In the genomic region with DNA sequence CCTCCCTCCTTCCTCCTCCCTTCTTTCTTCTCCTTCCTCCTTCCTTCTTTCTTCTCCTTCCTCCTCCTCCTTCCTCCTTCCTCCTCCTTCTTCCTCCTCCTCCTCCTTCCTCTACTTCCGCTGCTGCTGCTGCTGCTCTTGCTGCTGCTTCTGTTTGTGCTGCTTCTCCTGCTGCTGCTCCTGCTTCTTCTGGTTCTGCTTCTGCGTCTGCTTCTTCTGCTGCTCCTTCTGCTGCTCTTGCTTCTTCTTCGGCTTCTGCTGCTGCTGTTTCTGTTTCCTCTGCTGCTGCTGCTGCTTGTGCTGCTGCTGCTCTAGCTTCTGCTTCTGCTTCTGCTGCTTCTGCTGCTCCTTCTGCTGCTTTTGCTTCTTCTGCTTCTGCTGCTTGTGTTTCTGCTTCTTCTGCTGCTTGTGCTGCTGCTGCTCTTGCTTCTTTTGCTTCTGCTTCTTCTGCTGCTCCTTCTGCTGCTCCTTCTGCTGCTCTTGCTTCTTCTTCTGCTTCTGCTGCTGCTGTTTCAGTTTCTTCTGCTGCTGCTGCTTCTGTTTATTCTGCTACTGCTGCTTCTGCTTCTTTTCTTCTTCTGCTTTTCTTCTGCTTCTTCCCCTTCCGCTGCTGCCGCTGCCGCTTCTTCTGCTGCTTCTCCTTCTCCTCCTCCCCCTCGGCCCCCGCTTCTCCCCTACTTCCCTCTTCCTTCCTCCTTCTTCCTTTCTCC, we compare ENCODE assay signal across 13 cellular contexts. TPM values are rescaled to one million over a fixed set of nuclear protein-coding genes. Genes with fewer than 3 reads are reported as not detected.
DNase-seq lines count a peak whose midpoint lies in the region; ATAC-seq, FAIRE-seq and TF ChIP-seq lines count a peak whose summit lies in the region.
"Had no signal": no experiment of that assay in that cellular context is flagged by ENCODE, and none has a peak within 500 bp of the region (broad histone marks: within the 10 kb centered on the region; RNA-seq: fewer than 3 reads in every experiment).

No MANE protein-coding gene starts in this region.

- BruUV-seq in PC-9 (replicated peaks; lab: Mats Ljungman, UMichigan): no TSS peak

- H3K27me3 Mint-ChIP-seq in activated naive CD4-positive, alpha-beta T cell treated with anti-CD3 and anti-CD28 coated beads, Interleukin-2, amount 50 U/mL, for 24 hours: no peaks in the 10 kb centered on the region
- H3K27me3 Mint-ChIP-seq in naive B cell (no peaks in the 10 kb centered on the region), osteocyte (ENCODE audit: unreplicated experiment) (no peaks in the 10 kb centered on the region)
- H3K27me3 Mint-ChIP-seq: brain had no signal

- H3K36me3 ChIP-seq in PC-9 (ENCODE audit: low read depth) (peaks cover 24% of the 10 kb centered on the region), kidney (ENCODE audit: control insufficient read depth in 1 of 2, insufficient read depth in 2 of 2, low read length in 2 of 2) (peaks cover 25 to 26% of the 10 kb centered on the region in 2 donors)

- H3K4me3 Mint-ChIP-seq in activated naive CD4-positive, alpha-beta T cell treated with anti-CD3 and anti-CD28 coated beads, Interleukin-2, amount 50 U/mL, for 24 hours: peak overlapping the region; percentile 86
- H3K4me3 Mint-ChIP-seq in naive B cell: peak overlapping the region; percentile 83 to 95 (median 90)
- H3K4me3 Mint-ChIP-seq in osteocyte (ENCODE audit: unreplicated experiment): no peak overlapping the region
- H3K4me3 Mint-ChIP-seq: brain, nephron had no signal

- peaks cover 18% of the 10 kb centered on the region for H3K36me3 Mint-ChIP-seq in activated naive CD4-positive, alpha-beta T cell treated with anti-CD3 and anti-CD28 coated beads, Interleukin-2, amount 50 U/mL, for 24 hours
- peaks cover 10 to 20% of the 10 kb centered on the region in 2 donors for H3K36me3 Mint-ChIP-seq in naive B cell
- peaks cover 56% of the 10 kb centered on the region for H3K36me3 Mint-ChIP-seq in osteocyte (ENCODE audit: unreplicated experiment)

- no peaks in the 10 kb centered on the region for H3K9me3 ChIP-seq in PC-9 (ENCODE audit: insufficient read depth, low read depth)
- no peaks in the 10 kb centered on the region for H3K9me3 ChIP-seq in kidney (ENCODE audit: control insufficient read depth in 1 of 2, low read length in 2 of 2)
- H3K9me3 ChIP-seq: gastrocnemius medialis had no signal

- H3F3A ChIP-seq in PC-9 (ENCODE audit: insufficient read depth, low read depth): no peaks in the 10 kb centered on the region; the same call in 1 of the 2 replicates

- no peak overlapping the region for H3K9ac ChIP-seq in kidney (ENCODE audit: low read length in 2 of 2)

- peaks cover 64% of the 10 kb centered on the region for H3K4me1 Mint-ChIP-seq in activated naive CD4-positive, alpha-beta T cell treated with anti-CD3 and anti-CD28 coated beads, Interleukin-2, amount 50 U/mL, for 24 hours
- H3K4me1 Mint-ChIP-seq in naive B cell (peaks cover 33 to 38% (median 38%) of the 10 kb centered on the region in 3 donors), osteocyte (ENCODE audit: unreplicated experiment) (no peaks in the 10 kb centered on the region)
- H3K4me1 Mint-ChIP-seq: nephron had no signal

- ATAC-seq in naive B cell (ENCODE audit: low read depth in 2 of 2): peak; percentile 86 to 89
- ATAC-seq: gastrocnemius medialis had no signal

- no peak overlapping the region for H3K27ac ChIP-seq in PC-9
- no peak overlapping the region for H3K27ac ChIP-seq in kidney (ENCODE audit: low read depth in 2 of 2, low read length in 2 of 2)

- H3K4me1 ChIP-seq in PC-9 (replicated peaks; ENCODE audit: insufficient read depth) (no peaks in the 10 kb centered on the region), kidney (ENCODE audit: control insufficient read depth in 1 of 2, insufficient read depth in 1 of 2, low read depth in 1 of 2, low read length in 2 of 2) (no peaks in the 10 kb centered on the region)
- H3K4me1 ChIP-seq: gastrocnemius medialis had no signal

- H2AFZ ChIP-seq in PC-9: no peak overlapping the region

- TF ChIP-seq CTCF in PC-9 (conservative IDR thresholded peaks at IDR 0.05) (no peak), kidney (IDR thresholded peaks at IDR 0.05; ENCODE audit: borderline replicate concordance, extremely low read depth, insufficient read depth) (no peak), osteocyte (IDR thresholded peaks at IDR 0.05) (no peak)

- H3K79me2 ChIP-seq in PC-9 (ENCODE audit: low read depth): no peaks in the 10 kb centered on the region

- H4K20me1 ChIP-seq in PC-9 (ENCODE audit: insufficient read depth): no peaks in the 10 kb centered on the region

- CTCF ChIA-PET in PC-9 (lab: Charles Lee): no interaction called here

- POLR2A ChIA-PET in PC-9 (lab: Charles Lee; ENCODE audit: unreplicated experiment): interaction anchor here (0.6 kb wide), 1 partner anchor 1118 kb away, joined by 5 read pairs; no protein-coding TSS in a partner anchor

- peak; percentile 40 for DNase-seq in DMS114 treated with DMSO at 0.1 percent for 48 hours (lab: John Stamatoyannopoulos, UW; ENCODE audit: unreplicated experiment)
- peak; percentile 97 for DNase-seq in MV-4-11 (lab: John Stamatoyannopoulos, UW)
- DNase-seq in naive B cell: peak; percentile 75
- no peak for DNase-seq in PC-9
- no peak for DNase-seq in kidney
- DNase-seq in osteocyte (ENCODE audit: extremely low spot score, unreplicated experiment): no peak
- no peak for DNase-seq in SW480 (ENCODE audit: low spot score)
- DNase-seq: DND-41, gastrocnemius medialis, NCI-H2081 had no signal

- no peak overlapping the region for H3K4me2 ChIP-seq in PC-9

- H3K27me3 ChIP-seq in PC-9 (ENCODE audit: insufficient read depth, low read depth): no peaks in the 10 kb centered on the region
- H3K27me3 ChIP-seq: gastrocnemius medialis had no signal

- no peaks in the 10 kb centered on the region for H3K9me3 Mint-ChIP-seq in activated naive CD4-positive, alpha-beta T cell treated with anti-CD3 and anti-CD28 coated beads, Interleukin-2, amount 50 U/mL, for 24 hours
- H3K9me3 Mint-ChIP-seq in naive B cell (peaks cover 0 to 5% (median 0%) of the 10 kb centered on the region in 7 donors), osteocyte (ENCODE audit: unreplicated experiment) (no peaks in the 10 kb centered on the region)
- H3K9me3 Mint-ChIP-seq: brain, nephron had no signal

- no peaks in the 10 kb centered on the region for H3K9me2 ChIP-seq in PC-9 (ENCODE audit: insufficient read depth)

- no peak for FAIRE-seq in kidney (lab: Jason Lieb, UNC)

- intact Hi-C loops in PC-9 (cut with micrococcal nuclease; ENCODE audit: unreplicated experiment): no loop called here
- intact Hi-C loops in kidney (cut with DNase I): loop anchor here (10.0 kb wide), 1 partner anchor 242 kb away; no protein-coding TSS in a partner anchor

- H3K27ac Mint-ChIP-seq in activated naive CD4-positive, alpha-beta T cell treated with anti-CD3 and anti-CD28 coated beads, Interleukin-2, amount 50 U/mL, for 24 hours: peak overlapping the region; percentile 89
- H3K27ac Mint-ChIP-seq in naive B cell (peak overlapping the region; percentile 77 to 98 (median 92)), osteocyte (ENCODE audit: unreplicated experiment) (no peak overlapping the region)
- H3K27ac Mint-ChIP-seq: nephron had no signal

- H3K4me3 ChIP-seq in PC-9 (no peak overlapping the region), kidney (ENCODE audit: low read length in 2 of 2) (no peak overlapping the region)
- H3K4me3 ChIP-seq: gastrocnemius medialis had no signal

RNA-seq across cellular contexts. Expression of a gene that starts 8.6 kb away (rescaled TPM):
- polyA plus RNA-seq in naive B cell (ENCODE audit: low read depth in 6 of 6) (100 to 1,000 TPM in 1 of 6 donors, 10 to 100 TPM in 5; 75.4 to 103 (median 90.1) TPM), kidney (ENCODE audit: insufficient read depth, low read depth, low replicate concordance) (33.6 TPM)
- total RNA-seq in PC-9 (2021) (29.9 and 38.1 TPM in 2 replicates), kidney (42.6 TPM), osteocyte (49.2 and 51.8 TPM in 2 replicates)

RNA-seq across cellular contexts. Expression of a gene that starts 12.5 kb away (rescaled TPM):
- polyA plus RNA-seq in naive B cell (ENCODE audit: low read depth in 6 of 6) (10 to 100 TPM in 5 of 6 donors, 1 to 10 TPM in 1; 9.7 to 21.5 (median 13.2) TPM), kidney (ENCODE audit: insufficient read depth, low read depth, low replicate concordance) (4.9 TPM)
- total RNA-seq in PC-9 (2021) (8.5 and 8.8 TPM in 2 replicates), kidney (13.3 TPM), osteocyte (7.9 and 8.2 TPM in 2 replicates)

RNA-seq across cellular contexts. Expression of a gene that starts 59.1 kb away (rescaled TPM):
- under 1 TPM in 5 of 6 donors, not detected in 1; 0.12 to 0.44 (median 0.32) TPM for polyA plus RNA-seq in naive B cell (ENCODE audit: low read depth in 6 of 6)
- 0.30 and 0.48 TPM in 2 replicates for total RNA-seq in PC-9 (2021)
- 1.6 TPM for total RNA-seq in kidney
- polyA plus RNA-seq in kidney (ENCODE audit: insufficient read depth, low read depth, low replicate concordance): 2.1 TPM
- 0.52 and 0.75 TPM in 2 replicates for total RNA-seq in osteocyte

Comparison
In these comparisons a context has a peak if more than half of its experiments do, and no peak if none do; other contexts are left out.
1. DNase-seq: peak in DMS114 treated with DMSO at 0.1 percent for 48 hours (single experiment), MV-4-11 (single experiment) and naive B cell (single experiment); none in PC-9 (0 of 2), kidney (single experiment), osteocyte (single experiment) and SW480 (single experiment).